9 cellular contexts compared by ENCODE assay signal in the genomic region with DNA sequence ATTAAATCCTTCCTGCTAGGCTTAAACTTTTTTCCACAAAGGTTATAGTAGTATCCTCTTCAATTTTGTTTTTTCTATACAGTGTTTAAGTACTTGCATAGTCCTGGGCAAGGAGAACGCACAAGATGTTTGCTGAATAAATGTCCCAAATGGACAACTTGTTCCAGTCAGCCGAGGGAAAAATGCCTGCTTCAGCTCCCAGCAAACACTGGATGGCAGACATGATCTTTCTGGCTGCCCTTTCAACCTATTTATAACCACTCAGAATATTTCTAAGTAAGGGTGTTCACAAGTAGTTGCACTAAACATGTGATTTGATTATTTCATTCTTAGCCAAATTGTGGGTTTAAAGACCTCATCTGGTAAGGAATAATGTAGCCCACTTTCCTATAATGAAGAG. TPM values are rescaled to one million over a fixed set of nuclear protein-coding genes. Genes with fewer than 3 reads are reported as not detected.
DNase-seq lines count a peak whose midpoint lies in the region; ATAC-seq, FAIRE-seq and TF ChIP-seq lines count a peak whose summit lies in the region.
"Had no signal": no experiment of that assay in that cellular context is flagged by ENCODE, and none has a peak within 500 bp of the region (broad histone marks: within the 10 kb centered on the region; RNA-seq: fewer than 3 reads in every experiment).

No MANE protein-coding gene starts in this region.

- ATAC-seq in HG03442 (IDR thresholded peaks at IDR 0.05; ENCODE audit: unreplicated experiment) = no peak
- ATAC-seq: body of pancreas had no signal

- peaks cover 47% of the 10 kb centered on the region for H3K36me3 ChIP-seq in adipocyte (ENCODE audit: control insufficient read depth, insufficient read depth, low read length, severe bottlenecking)
- peaks cover 0 to 61% (median 0%) of the 10 kb centered on the region in 3 donors for H3K36me3 ChIP-seq in tibial nerve

- FAIRE-seq in GM12892 (lab: Jason Lieb, UNC) = no peak

- peak overlapping the region; percentile 10 for H3K9ac ChIP-seq in adipocyte (ENCODE audit: low read length)

- TF ChIP-seq POLR2A in tibial nerve (IDR thresholded peaks at IDR 0.05) = no peak
- TF ChIP-seq POLR2A in GM12892 (IDR thresholded peaks at IDR 0.05; ENCODE audit: low read depth, low read length) = no peak

- H3K27me3 ChIP-seq in adipocyte (replicated peaks; ENCODE audit: control insufficient read depth, insufficient read depth, low read length) (no peaks in the 10 kb centered on the region), tibial nerve (no peaks in the 10 kb centered on the region)
- H3K27me3 ChIP-seq: body of pancreas had no signal

- H3K9me3 ChIP-seq in adipocyte (ENCODE audit: control insufficient read depth, low read length) = no peaks in the 10 kb centered on the region
- H3K9me3 ChIP-seq in tibial nerve = no peaks in the 10 kb centered on the region
- H3K9me3 ChIP-seq: body of pancreas had no signal

- DNase-seq in NCI-H2171 treated with DMSO at 0.1 percent for 48 hours (lab: John Stamatoyannopoulos, UW) (peak; percentile 9), NCI-H2171 (lab: John Stamatoyannopoulos, UW) (no peak), adipocyte (ENCODE audit: low read depth) (peak; percentile 45), hepatic stellate cell (ENCODE audit: low spot score) (peak; percentile 23), tibial nerve (ENCODE audit: low spot score in 2 of 2) (peak in 1 of 2 donors; percentile 23), ureter (ENCODE audit: low spot score) (no peak), GM12892 (ENCODE audit: insufficient read length) (no peak)

- H3K4me3 ChIP-seq in adipocyte (ENCODE audit: low read length) (no peak overlapping the region), tibial nerve (no peak overlapping the region)
- H3K4me3 ChIP-seq: body of pancreas had no signal

- H3K27ac ChIP-seq in tibial nerve = peak overlapping the region in 2 of 4 donors; percentile 40 to 58
- H3K27ac ChIP-seq: body of pancreas had no signal

- WGBS in tibial nerve, 2 donors = 16% methylated on average over 2 of the region's 2 CpGs

- no peak for TF ChIP-seq EP300 in tibial nerve (IDR thresholded peaks at IDR 0.05)

- TF ChIP-seq CTCF in tibial nerve (IDR thresholded peaks at IDR 0.05) = peak; percentile 36 to 66 (median 51)

- H3K4me1 ChIP-seq in adipocyte (ENCODE audit: control insufficient read depth, insufficient read depth, low read length) (peaks cover 23% of the 10 kb centered on the region), tibial nerve (peaks cover 0 to 6% (median 0%) of the 10 kb centered on the region in 4 donors)
- H3K4me1 ChIP-seq: body of pancreas had no signal

RNA-seq across cellular contexts. Expression of gene GNB4, which starts 29.8 kb away (rescaled TPM):
- total RNA-seq in tibial nerve = 10 to 100 TPM; 32.2 to 47.9 (median 36.3) TPM
- 19.5 TPM for total RNA-seq in ureter
- polyA plus RNA-seq in GM12892 (2012; ENCODE audit: missing spikeins) = 2.5 TPM

Comparison
In these comparisons a context has a peak if more than half of its experiments do, and no peak if none do; other contexts are left out.
1. DNase-seq: peak in NCI-H2171 treated with DMSO at 0.1 percent for 48 hours (single experiment), adipocyte (single experiment) and hepatic stellate cell (single experiment); none in NCI-H2171 (single experiment), ureter (single experiment) and GM12892 (single experiment).